Comparison of ENCODE assay signal across 9 cellular contexts in the genomic region with DNA sequence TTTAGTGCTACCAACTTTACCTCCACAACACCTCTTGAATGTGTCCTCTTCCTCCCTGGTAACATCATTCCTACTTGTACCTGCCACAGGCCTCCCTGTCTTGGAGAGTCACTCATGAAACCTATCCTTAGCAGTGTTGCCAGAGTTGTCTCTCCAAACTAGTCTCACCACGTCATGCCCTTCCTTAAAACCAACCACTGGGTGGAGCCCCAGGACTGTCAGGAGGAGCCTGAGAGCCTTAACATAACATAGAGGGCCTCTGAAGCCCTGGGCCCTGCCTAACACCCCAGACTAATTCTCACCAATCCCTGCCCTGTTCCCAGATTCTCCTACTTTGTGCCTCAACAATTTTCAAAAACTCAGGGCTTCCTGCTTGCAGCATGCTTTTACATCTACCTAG.
A peak's percentile ranks its signal among the peaks of the same experiment; 100 is the strongest.
DNase-seq lines count a peak whose midpoint lies in the region; TF ChIP-seq lines count a peak whose summit lies in the region.
"Had no signal": no experiment of that assay in that cellular context is flagged by ENCODE, and none has a peak within 500 bp of the region (broad histone marks: within the 10 kb centered on the region; RNA-seq: fewer than 3 reads in every experiment).

No MANE protein-coding gene starts in this region.

- TF ChIP-seq CTCF in HL-60 (IDR thresholded peaks at IDR 0.05; ENCODE audit: insufficient read depth, low read length) (peak; percentile 30), brain (conservative IDR thresholded peaks at IDR 0.05) (peak; percentile 60 to 63), kidney epithelial cell (IDR thresholded peaks at IDR 0.05; ENCODE audit: insufficient read depth, low read length, poor library complexity, severe bottlenecking) (peak; percentile 74), thyroid gland (IDR thresholded peaks at IDR 0.05) (peak in 4 of 6 experiments; percentile 3 to 44 (median 38))

- no peaks in the 10 kb centered on the region for H3K36me3 Mint-ChIP-seq in brain
- H3K36me3 Mint-ChIP-seq: activated naive CD4-positive, alpha-beta T cell treated with anti-CD3 and anti-CD28 coated beads, Interleukin-2, amount 50 U/mL, for 24 hours had no signal

- H3K4me3 ChIP-seq in HL-60 (replicated peaks; ENCODE audit: insufficient read depth, low read length) (no peak overlapping the region), NT2/D1 (ENCODE audit: insufficient read length, low read depth) (no peak overlapping the region), kidney epithelial cell (ENCODE audit: low read depth, low read length) (no peak overlapping the region), thyroid gland (replicated peaks in 1 of 3) (no peak overlapping the region)

- intact Hi-C loops in thyroid gland (cut with DNase I), result no loop called here

- H3K4me1 Mint-ChIP-seq in brain, result peaks cover 8% of the 10 kb centered on the region
- H3K4me1 Mint-ChIP-seq: activated naive CD4-positive, alpha-beta T cell treated with anti-CD3 and anti-CD28 coated beads, Interleukin-2, amount 50 U/mL, for 24 hours had no signal

- H3K27me3 Mint-ChIP-seq in brain, result no peaks in the 10 kb centered on the region
- H3K27me3 Mint-ChIP-seq: activated naive CD4-positive, alpha-beta T cell treated with anti-CD3 and anti-CD28 coated beads, Interleukin-2, amount 50 U/mL, for 24 hours had no signal

- H3K27me3 ChIP-seq in HL-60 (ENCODE audit: insufficient read depth, poor library complexity, severe bottlenecking) (no peaks in the 10 kb centered on the region), NT2/D1 (ENCODE audit: insufficient read depth, insufficient read length) (no peaks in the 10 kb centered on the region), kidney epithelial cell (ENCODE audit: control insufficient read depth, insufficient read depth, low read length) (no peaks in the 10 kb centered on the region), thyroid gland (no peaks in the 10 kb centered on the region)

- no peak overlapping the region for H3K27ac ChIP-seq in HL-60 (replicated peaks)
- no peak overlapping the region for H3K27ac ChIP-seq in thyroid gland

- no peaks in the 10 kb centered on the region for H3K36me3 ChIP-seq in NT2/D1 (ENCODE audit: insufficient read depth, insufficient read length, low read length)
- no peaks in the 10 kb centered on the region for H3K36me3 ChIP-seq in kidney epithelial cell (ENCODE audit: control insufficient read depth, insufficient read depth, low read length)
- no peaks in the 10 kb centered on the region for H3K36me3 ChIP-seq in thyroid gland

- peaks cover 0 to 8% (median 4%) of the 10 kb centered on the region in 5 experiments for H3K9me3 Mint-ChIP-seq in brain
- H3K9me3 Mint-ChIP-seq: activated naive CD4-positive, alpha-beta T cell treated with anti-CD3 and anti-CD28 coated beads, Interleukin-2, amount 50 U/mL, for 24 hours had no signal

- no peak overlapping the region for H3K9ac ChIP-seq in NT2/D1 (ENCODE audit: insufficient read length, low read depth)

- WGBS in thyroid gland, 2 donors, result 9 to 10% methylated on average over 1 of the region's 1 CpG

- H3K9me3 ChIP-seq in NT2/D1 (ENCODE audit: insufficient read depth, low read length) (no peaks in the 10 kb centered on the region), thyroid gland (no peaks in the 10 kb centered on the region)

- peak overlapping the region in 1 of 5 experiments; percentile 13 for H3K27ac Mint-ChIP-seq in brain
- H3K27ac Mint-ChIP-seq: activated naive CD4-positive, alpha-beta T cell treated with anti-CD3 and anti-CD28 coated beads, Interleukin-2, amount 50 U/mL, for 24 hours had no signal

- H3K4me1 ChIP-seq in NT2/D1 (ENCODE audit: insufficient read depth, insufficient read length), result peaks cover 8% of the 10 kb centered on the region
- H3K4me1 ChIP-seq in thyroid gland, result peaks cover 0 to 7% of the 10 kb centered on the region in 2 donors

- DNase-seq in NCI-H1417 (lab: John Stamatoyannopoulos, UW), result peak; percentile 27 to 81 (median 71)
- no peak for DNase-seq in NCI-H1417 treated with DMSO at 0.1 percent for 48 hours (lab: John Stamatoyannopoulos, UW)
- DNase-seq in HL-60 (ENCODE audit: low read depth in 1 of 2, low spot score in 1 of 2), result peak in 1 of 2 experiments; percentile 71
- peak; percentile 80 for DNase-seq in NT2/D1 (ENCODE audit: low read depth, low spot score)
- no peak for DNase-seq in kidney epithelial cell (ENCODE audit: low read depth)
- DNase-seq in thyroid gland, result peak; percentile 42 to 52
- DNase-seq in GM19238 (ENCODE audit: insufficient read length, low spot score), result no peak

- TF ChIP-seq POLR2A in thyroid gland (IDR thresholded peaks at IDR 0.05), result no peak

- no peak overlapping the region for H3K4me3 Mint-ChIP-seq in brain
- H3K4me3 Mint-ChIP-seq: activated naive CD4-positive, alpha-beta T cell treated with anti-CD3 and anti-CD28 coated beads, Interleukin-2, amount 50 U/mL, for 24 hours had no signal

Comparison
In these comparisons a context has a peak if more than half of its experiments do, and no peak if none do; other contexts are left out.
1. DNase-seq: peak in NCI-H1417 (3 of 3), NT2/D1 (single experiment) and thyroid gland (2 of 2); none in NCI-H1417 treated with DMSO at 0.1 percent for 48 hours (single experiment), kidney epithelial cell (single experiment) and GM19238 (single experiment).
2. Peak in every context shown above with its lines, with median percentiles within 50 percentile points of each other: CTCF ChIP-seq.